ENCODE assay signal across 8 cellular contexts in the genomic region with DNA sequence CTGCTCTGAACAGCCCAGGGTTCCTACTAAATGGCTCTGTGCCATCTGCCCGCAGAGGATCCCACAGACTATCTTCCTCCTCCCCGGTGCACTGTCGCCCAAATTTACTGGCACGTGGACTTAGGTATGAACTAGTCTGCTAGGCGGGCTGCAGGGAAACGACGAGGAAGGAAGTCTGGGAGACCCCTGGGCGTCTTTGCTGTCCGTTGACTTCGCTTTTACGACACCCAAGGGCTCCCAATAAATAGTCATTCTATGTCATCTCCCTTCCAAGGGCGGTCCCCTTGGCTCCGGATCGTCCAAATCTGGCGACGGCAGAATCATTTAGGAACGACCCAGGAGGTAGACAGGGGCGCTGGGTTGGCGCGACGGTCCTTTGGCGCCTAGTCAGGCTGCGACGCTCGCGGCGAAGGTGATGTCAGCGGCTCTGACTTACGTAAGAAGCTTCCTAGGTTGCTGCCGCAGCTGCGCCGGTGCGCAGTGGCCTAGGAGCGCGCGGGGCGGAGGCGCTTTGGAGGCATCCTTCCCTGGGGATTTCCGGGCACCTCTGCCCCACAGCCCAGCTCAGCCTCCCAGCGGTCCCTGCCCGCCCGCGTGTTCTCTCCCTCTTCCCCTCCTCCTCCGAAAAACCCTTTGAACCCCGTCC. TPM values are rescaled to one million over a fixed set of nuclear protein-coding genes. Genes with fewer than 3 reads are reported as not detected.
A peak's percentile ranks its signal among the peaks of the same experiment; 100 is the strongest.
DNase-seq lines count a peak whose midpoint lies in the region; ATAC-seq and TF ChIP-seq lines count a peak whose summit lies in the region.

No MANE protein-coding gene starts in this region.

- peak; percentile 92 for DNase-seq in DMS53 (lab: John Stamatoyannopoulos, UW)
- peak; percentile 80 for DNase-seq in NCI-H2107 (lab: John Stamatoyannopoulos, UW)
- DNase-seq in body of pancreas = peak in 3 of 4 donors; percentile 3 to 19 (median 8)
- peak; percentile 41 to 51 for DNase-seq in left colon
- DNase-seq in thyroid gland = peak; percentile 32 to 48
- no peak for DNase-seq in CD1c-positive myeloid dendritic cell (ENCODE audit: extremely low spot score)

- no peak for ATAC-seq in body of pancreas
- peak; percentile 46 for ATAC-seq in left colon
- ATAC-seq in HG03442 (IDR thresholded peaks at IDR 0.05; ENCODE audit: unreplicated experiment) = no peak
- no peak for ATAC-seq in GM18868 (IDR thresholded peaks at IDR 0.05; ENCODE audit: unreplicated experiment)

- no peaks in the 10 kb centered on the region for H3K36me3 ChIP-seq in body of pancreas (replicated peaks in 1 of 2; ENCODE audit: insufficient read depth in 1 of 2, low read depth in 2 of 2)
- H3K36me3 ChIP-seq in thyroid gland = no peaks in the 10 kb centered on the region

- H3K27me3 ChIP-seq in body of pancreas = no peaks in the 10 kb centered on the region
- no peaks in the 10 kb centered on the region for H3K27me3 ChIP-seq in thyroid gland

- no peak overlapping the region for H3K27ac ChIP-seq in body of pancreas
- no peak overlapping the region for H3K27ac ChIP-seq in thyroid gland

- no peak for TF ChIP-seq CTCF in body of pancreas (IDR thresholded peaks at IDR 0.05)
- TF ChIP-seq CTCF in thyroid gland (IDR thresholded peaks at IDR 0.05) = no peak

- TF ChIP-seq POLR2A in body of pancreas (IDR thresholded peaks at IDR 0.05) = no peak
- TF ChIP-seq POLR2A in thyroid gland (IDR thresholded peaks at IDR 0.05) = peak in 1 of 2 donors; percentile 22

- H3K4me3 ChIP-seq in body of pancreas = no peak overlapping the region
- H3K4me3 ChIP-seq in thyroid gland (replicated peaks in 1 of 3) = peak overlapping the region in 2 of 3 donors; percentile 39 to 44

- intact Hi-C loops in body of pancreas (cut with DNase I) = no loop called here
- intact Hi-C loops in left colon (cut with DNase I, micrococcal nuclease) = loop anchor here in 1 of 2 donors (10.0 kb wide), 1 partner anchor 318 kb away; no protein-coding TSS in a partner anchor
- intact Hi-C loops in thyroid gland (cut with DNase I) = loop anchor here (5.0 kb wide), 1 partner anchor 145 kb away; no protein-coding TSS in a partner anchor

- no peaks in the 10 kb centered on the region for H3K9me3 ChIP-seq in body of pancreas
- no peaks in the 10 kb centered on the region for H3K9me3 ChIP-seq in thyroid gland

- WGBS in body of pancreas, 2 donors = 1 to 11% methylated on average over 7 to 35 of the region's 45 CpGs
- 0 to 2% methylated on average over 8 to 20 of the region's 45 CpGs for WGBS in thyroid gland, 2 donors

- peaks cover 8% of the 10 kb centered on the region for H3K4me1 ChIP-seq in body of pancreas
- H3K4me1 ChIP-seq in thyroid gland = peaks cover 0 to 3% of the 10 kb centered on the region in 2 donors

RNA-seq across cellular contexts. Expression of a gene that starts 2.2 kb away (rescaled TPM):
- 1 to 10 TPM in 1 of 2 donors, under 1 TPM in 1; under 0.01 to 1.3 TPM for total RNA-seq in body of pancreas
- 1 to 10 TPM; 1.9 to 2.0 TPM for total RNA-seq in left colon
- total RNA-seq in thyroid gland = 10 to 100 TPM in 2 of 4 donors, 1 to 10 TPM in 2; 6.9 to 16.9 (median 9.9) TPM

Comparison
In these comparisons a context has a peak if more than half of its experiments do, and no peak if none do; other contexts are left out.
1. H3K4me3 ChIP-seq: peak in thyroid gland (2 of 3); none in body of pancreas (0 of 2).